In the genomic region with DNA sequence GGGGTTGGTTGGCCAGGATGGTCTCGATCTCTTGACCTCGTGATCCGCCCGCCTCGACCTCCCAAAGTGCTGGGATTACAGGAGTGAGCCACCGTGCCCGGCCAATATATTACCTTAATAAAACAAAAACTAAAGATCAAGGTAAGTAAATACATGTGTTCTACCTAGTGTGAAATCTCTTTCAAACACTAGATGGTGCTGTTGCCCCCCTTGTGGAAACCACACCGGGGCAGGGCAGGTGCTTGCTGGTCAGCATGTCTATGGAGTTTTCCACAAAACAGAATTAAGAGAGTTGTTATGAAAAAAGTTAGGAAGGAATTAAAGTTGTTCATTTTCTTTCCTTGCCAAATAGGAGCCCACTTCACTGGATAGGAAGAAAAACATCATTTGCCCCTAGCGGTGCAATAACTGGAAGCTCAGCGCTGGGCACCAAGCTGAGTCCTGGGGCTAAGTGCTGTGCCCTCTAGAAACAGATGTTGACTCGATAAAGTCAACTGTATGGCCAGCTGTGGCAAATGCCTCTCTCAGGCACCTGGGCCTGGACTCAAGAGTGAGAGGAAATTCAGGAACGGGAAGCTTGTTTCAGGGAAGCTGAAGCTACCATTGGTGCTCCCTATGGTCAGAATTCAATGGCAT, we compare ENCODE assay signal across 8 cellular contexts. TPM values are rescaled to one million over a fixed set of nuclear protein-coding genes. Genes with fewer than 3 reads are reported as not detected.
A peak's percentile ranks its signal among the peaks of the same experiment; 100 is the strongest.
DNase-seq lines count a peak whose midpoint lies in the region; ATAC-seq, FAIRE-seq and TF ChIP-seq lines count a peak whose summit lies in the region.

No MANE protein-coding gene starts in this region.

- FAIRE-seq in A204.1 (lab: Jason Lieb, UNC) (peak; percentile 83), kidney (lab: Jason Lieb, UNC) (peak; percentile 92)

- WGBS in mammary epithelial cell (ENCODE audit: low coverage, missing lambda C conversion rate), result 24% methylated on average over 12 of the region's 12 CpGs

- dilution Hi-C loops in mammary epithelial cell (cut with HindIII; ENCODE audit: low sequenced_read_pairs), result loop anchor here (25.0 kb wide), 1 partner anchor 852 kb away; no protein-coding TSS in a partner anchor

- peaks cover 24% of the 10 kb centered on the region for H3K4me1 ChIP-seq in mammary epithelial cell (ENCODE audit: insufficient read depth, low read length)
- peaks cover 0 to 2% of the 10 kb centered on the region in 2 donors for H3K4me1 ChIP-seq in kidney (ENCODE audit: control insufficient read depth in 1 of 2, insufficient read depth in 1 of 2, low read depth in 1 of 2, low read length in 2 of 2)

- H3K27me3 ChIP-seq in mammary epithelial cell (ENCODE audit: insufficient read depth, low read length), result no peaks in the 10 kb centered on the region

- H3K36me3 ChIP-seq in mammary epithelial cell (ENCODE audit: insufficient read depth, low read length) (no peaks in the 10 kb centered on the region), kidney (ENCODE audit: control insufficient read depth in 1 of 2, insufficient read depth in 2 of 2, low read length in 2 of 2) (no peaks in the 10 kb centered on the region)

- TF ChIP-seq POLR2A in NB4 (IDR thresholded peaks at IDR 0.05; ENCODE audit: extremely low read depth, insufficient read length), result no peak

- in situ Hi-C loops in mammary epithelial cell (cut with MboI; ENCODE audit: low sequenced_read_pairs in 2 of 2), result loop anchor here (5.0 to 25.0 kb wide), 4 partner anchors 67 to 852 kb away; no protein-coding TSS in a partner anchor

- H3K27ac ChIP-seq in mammary epithelial cell (ENCODE audit: insufficient read depth, low read depth, low read length), result no peak overlapping the region
- no peak overlapping the region for H3K27ac ChIP-seq in kidney (ENCODE audit: low read depth in 2 of 2, low read length in 2 of 2)

- peak; percentile 81 for ATAC-seq in HG02610 (IDR thresholded peaks at IDR 0.05; ENCODE audit: unreplicated experiment)

- no peaks in the 10 kb centered on the region for H3K79me2 ChIP-seq in mammary epithelial cell (ENCODE audit: insufficient read depth, low read length)

- no peak overlapping the region for H2AFZ ChIP-seq in mammary epithelial cell (ENCODE audit: low read depth, low read length)

- BruUV-seq in mammary epithelial cell (replicated peaks; lab: Mats Ljungman, UMichigan), result no TSS peak

- H3K9ac ChIP-seq in mammary epithelial cell (ENCODE audit: insufficient read depth, low read length) (no peak overlapping the region), kidney (ENCODE audit: low read length in 2 of 2) (no peak overlapping the region)

- H4K20me1 ChIP-seq in mammary epithelial cell (ENCODE audit: insufficient read depth, low read length), result no peaks in the 10 kb centered on the region

- no peak overlapping the region for H3K4me3 ChIP-seq in NB4 (ENCODE audit: low read depth, low read length)
- no peak overlapping the region for H3K4me3 ChIP-seq in mammary epithelial cell (replicated peaks in 1 of 3; ENCODE audit: insufficient read depth in 1 of 3, low read depth in 2 of 3, low read length in 3 of 3)
- H3K4me3 ChIP-seq in kidney (ENCODE audit: low read length in 2 of 2), result no peak overlapping the region

- no peak overlapping the region for H3K4me2 ChIP-seq in mammary epithelial cell (ENCODE audit: insufficient read depth, low read depth, low read length)

- DNase-seq in NB4 (ENCODE audit: low read depth) (peak; percentile 78), T1000 (lab: John Stamatoyannopoulos, UW) (peak; percentile 20), mammary epithelial cell (peak; percentile 60), kidney (no peak)
- DNase-seq in stimulated activated CD4-positive, alpha-beta T cell treated with anti-CD3 and anti-CD28 coated beads, Interleukin-4, amount 100 ng/mL, for 4 hours, result peak; percentile 26 to 41

- intact Hi-C loops in mammary epithelial cell (cut with micrococcal nuclease), result loop anchor here (1.0 to 5.0 kb wide), 5 partner anchors 71 to 866 kb away; no protein-coding TSS in a partner anchor
- intact Hi-C loops in kidney (cut with DNase I), result loop anchor here (5.0 kb wide), 1 partner anchor 72 kb away; no protein-coding TSS in a partner anchor

- peak; percentile 71 for TF ChIP-seq CTCF in GM12873 (IDR thresholded peaks at IDR 0.05; ENCODE audit: insufficient read depth, low read depth, low read length, missing control alignments)
- peak; percentile 55 for TF ChIP-seq CTCF in NB4 (IDR thresholded peaks at IDR 0.05; ENCODE audit: low read depth, low read length)
- TF ChIP-seq CTCF in mammary epithelial cell (conservative IDR thresholded peaks at IDR 0.05 in 1 of 2, IDR thresholded peaks at IDR 0.05 in 1 of 2; ENCODE audit: extremely low read depth in 1 of 2, insufficient read depth in 1 of 2, low read depth in 1 of 2, low read length in 2 of 2), result peak; percentile 67 to 81
- peak; percentile 80 for TF ChIP-seq CTCF in kidney (IDR thresholded peaks at IDR 0.05; ENCODE audit: borderline replicate concordance, extremely low read depth, insufficient read depth)

- H3K9me3 ChIP-seq in mammary epithelial cell (replicated peaks; ENCODE audit: insufficient read depth, low read length) (no peaks in the 10 kb centered on the region), kidney (ENCODE audit: control insufficient read depth in 1 of 2, low read length in 2 of 2) (no peaks in the 10 kb centered on the region)

- CTCF ChIA-PET in mammary epithelial cell (lab: Charles Lee; ENCODE audit: low non-redundant PET), result interaction anchor here (0.6 to 1.8 kb wide), 5 partner anchors 26 to 493 kb away, joined by 4 to 21 read pairs (median 4); no protein-coding TSS in a partner anchor

RNA-seq across cellular contexts. Expression of a gene that starts 6.3 kb away (rescaled TPM):
- total RNA-seq in mammary epithelial cell (10 to 100 TPM in 1 of 2 donors, 1 to 10 TPM in 1; 1.2 to 63.7 TPM), kidney (6.5 TPM)
- polyA plus RNA-seq in mammary epithelial cell (1.7 TPM), kidney (ENCODE audit: insufficient read depth, low read depth, low replicate concordance) (5.7 TPM)
- polyA minus RNA-seq in mammary epithelial cell, result 1.1 TPM

RNA-seq across cellular contexts. Expression of a gene that starts 17.7 kb away (rescaled TPM):
- total RNA-seq in mammary epithelial cell (not detected), kidney (175 TPM)
- polyA plus RNA-seq in mammary epithelial cell (0.06 TPM), kidney (ENCODE audit: insufficient read depth, low read depth, low replicate concordance) (355 TPM)
- not detected for polyA minus RNA-seq in mammary epithelial cell

RNA-seq across cellular contexts. Expression of a gene that starts 57.9 kb away (rescaled TPM):
- 10 to 100 TPM in 1 of 2 donors, 1 to 10 TPM in 1; 8.2 to 12.0 TPM for total RNA-seq in mammary epithelial cell
- polyA plus RNA-seq in mammary epithelial cell, result 1.3 TPM
- polyA minus RNA-seq in mammary epithelial cell, result not detected
- total RNA-seq in kidney, result 0.82 TPM
- 5.3 TPM for polyA plus RNA-seq in kidney (ENCODE audit: insufficient read depth, low read depth, low replicate concordance)

Comparison
In these comparisons a context has a peak if more than half of its experiments do, and no peak if none do; other contexts are left out.
1. RNA of a gene that starts 17.7 kb away (total RNA-seq): 175 TPM in kidney (single experiment); not detected in mammary epithelial cell; every median in the first group is over 100 times any median in the second.
2. Peak in every context shown above with its lines, with median percentiles within 50 percentile points of each other: CTCF ChIP-seq.